1 cellular context compared by ENCODE assay signal in genomic region chr22:39473856-39474255, GRCh38.
TF ChIP-seq lines count a peak whose summit lies in the region.

No MANE protein-coding gene starts in this region.

TF ChIP-seq in K562, 482 proteins besides CTCF, POLR2A, EP300 and RAD21:
- TF ChIP-seq CTCFL (IDR thresholded peaks at IDR 0.05; ENCODE audit: borderline replicate concordance, insufficient read depth, low read depth, low read length, poor library complexity, severe bottlenecking) (no peak), MAFG (tag; conservative IDR thresholded peaks at IDR 0.05) (no peak), ZNF707 (CRISPR knock-in tag; conservative IDR thresholded peaks at IDR 0.05) (no peak), TEAD4 (IDR thresholded peaks at IDR 0.05; ENCODE audit: low read length) (no peak), TEAD4 (CRISPR knock-in tag; IDR thresholded peaks at IDR 0.05; ENCODE audit: borderline replicate concordance) (no peak), FOXJ3 (CRISPR knock-in tag; IDR thresholded peaks at IDR 0.05) (no peak), ZBTB34 (CRISPR knock-in tag; IDR thresholded peaks at IDR 0.05) (no peak), ETV6 (IDR thresholded peaks at IDR 0.05; ENCODE audit: borderline replicate concordance in 1 of 2, low read depth in 2 of 2, low read length in 1 of 2) (no peak), ETV6 (CRISPR knock-in tag; IDR thresholded peaks at IDR 0.05; ENCODE audit: borderline replicate concordance) (no peak), GABPB2 (CRISPR knock-in tag; conservative IDR thresholded peaks at IDR 0.05) (no peak), TBL1XR1 (IDR thresholded peaks at IDR 0.05; ENCODE audit: low read length in 2 of 2) (no peak), BRF1 (IDR thresholded peaks at IDR 0.05; ENCODE audit: borderline replicate concordance, extremely low read depth, insufficient read length) (no peak), ZNF668 (CRISPR knock-in tag; IDR thresholded peaks at IDR 0.05) (no peak)
